1 cellular context compared by ENCODE assay signal in genomic region chr3:135576786-135577185, GRCh38.
TF ChIP-seq lines count a peak whose summit lies in the region.

No MANE protein-coding gene starts in this region.

TF ChIP-seq in K562, 482 proteins besides CTCF, POLR2A, EP300 and RAD21 (continued from another document):
- no peak for TF ChIP-seq ZNF592 (IDR thresholded peaks at IDR 0.05)
- no peak for TF ChIP-seq THRAP3 (IDR thresholded peaks at IDR 0.05; ENCODE audit: borderline replicate concordance)
- TF ChIP-seq TEAD4 (IDR thresholded peaks at IDR 0.05; ENCODE audit: low read length): no peak
- TF ChIP-seq TEAD4 (CRISPR knock-in tag; IDR thresholded peaks at IDR 0.05; ENCODE audit: borderline replicate concordance): no peak
- TF ChIP-seq MED1 (CRISPR knock-in tag; IDR thresholded peaks at IDR 0.05; ENCODE audit: borderline replicate concordance): no peak
- no peak for TF ChIP-seq ZNF696 (CRISPR knock-in tag; conservative IDR thresholded peaks at IDR 0.05)
- no peak for TF ChIP-seq ZNF644 (tag; IDR thresholded peaks at IDR 0.05; ENCODE audit: low read depth)
- no peak for TF ChIP-seq ZNF785 (CRISPR knock-in tag; IDR thresholded peaks at IDR 0.05)
- TF ChIP-seq, protein P1, sequence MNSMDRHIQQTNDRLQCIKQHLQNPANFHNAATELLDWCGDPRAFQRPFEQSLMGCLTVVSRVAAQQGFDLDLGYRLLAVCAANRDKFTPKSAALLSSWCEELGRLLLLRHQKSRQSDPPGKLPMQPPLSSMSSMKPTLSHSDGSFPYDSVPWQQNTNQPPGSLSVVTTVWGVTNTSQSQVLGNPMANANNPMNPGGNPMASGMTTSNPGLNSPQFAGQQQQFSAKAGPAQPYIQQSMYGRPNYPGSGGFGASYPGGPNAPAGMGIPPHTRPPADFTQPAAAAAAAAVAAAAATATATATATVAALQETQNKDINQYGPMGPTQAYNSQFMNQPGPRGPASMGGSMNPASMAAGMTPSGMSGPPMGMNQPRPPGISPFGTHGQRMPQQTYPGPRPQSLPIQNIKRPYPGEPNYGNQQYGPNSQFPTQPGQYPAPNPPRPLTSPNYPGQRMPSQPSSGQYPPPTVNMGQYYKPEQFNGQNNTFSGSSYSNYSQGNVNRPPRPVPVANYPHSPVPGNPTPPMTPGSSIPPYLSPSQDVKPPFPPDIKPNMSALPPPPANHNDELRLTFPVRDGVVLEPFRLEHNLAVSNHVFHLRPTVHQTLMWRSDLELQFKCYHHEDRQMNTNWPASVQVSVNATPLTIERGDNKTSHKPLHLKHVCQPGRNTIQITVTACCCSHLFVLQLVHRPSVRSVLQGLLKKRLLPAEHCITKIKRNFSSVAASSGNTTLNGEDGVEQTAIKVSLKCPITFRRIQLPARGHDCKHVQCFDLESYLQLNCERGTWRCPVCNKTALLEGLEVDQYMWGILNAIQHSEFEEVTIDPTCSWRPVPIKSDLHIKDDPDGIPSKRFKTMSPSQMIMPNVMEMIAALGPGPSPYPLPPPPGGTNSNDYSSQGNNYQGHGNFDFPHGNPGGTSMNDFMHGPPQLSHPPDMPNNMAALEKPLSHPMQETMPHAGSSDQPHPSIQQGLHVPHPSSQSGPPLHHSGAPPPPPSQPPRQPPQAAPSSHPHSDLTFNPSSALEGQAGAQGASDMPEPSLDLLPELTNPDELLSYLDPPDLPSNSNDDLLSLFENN (IDR thresholded peaks at IDR 0.05; ENCODE audit: low read depth in 2 of 2, low read length in 2 of 2): no peak
- TF ChIP-seq, protein P2, sequence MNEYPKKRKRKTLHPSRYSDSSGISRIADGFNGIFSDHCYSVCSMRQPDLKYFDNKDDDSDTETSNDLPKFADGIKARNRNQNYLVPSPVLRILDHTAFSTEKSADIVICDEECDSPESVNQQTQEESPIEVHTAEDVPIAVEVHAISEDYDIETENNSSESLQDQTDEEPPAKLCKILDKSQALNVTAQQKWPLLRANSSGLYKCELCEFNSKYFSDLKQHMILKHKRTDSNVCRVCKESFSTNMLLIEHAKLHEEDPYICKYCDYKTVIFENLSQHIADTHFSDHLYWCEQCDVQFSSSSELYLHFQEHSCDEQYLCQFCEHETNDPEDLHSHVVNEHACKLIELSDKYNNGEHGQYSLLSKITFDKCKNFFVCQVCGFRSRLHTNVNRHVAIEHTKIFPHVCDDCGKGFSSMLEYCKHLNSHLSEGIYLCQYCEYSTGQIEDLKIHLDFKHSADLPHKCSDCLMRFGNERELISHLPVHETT (CRISPR knock-in tag; conservative IDR thresholded peaks at IDR 0.05 in 1 of 2, IDR thresholded peaks at IDR 0.05 in 1 of 2): no peak
TF ChIP-seq in K562: peak in this region for 0.
